11 cellular contexts compared by ENCODE assay signal in the genomic region with DNA sequence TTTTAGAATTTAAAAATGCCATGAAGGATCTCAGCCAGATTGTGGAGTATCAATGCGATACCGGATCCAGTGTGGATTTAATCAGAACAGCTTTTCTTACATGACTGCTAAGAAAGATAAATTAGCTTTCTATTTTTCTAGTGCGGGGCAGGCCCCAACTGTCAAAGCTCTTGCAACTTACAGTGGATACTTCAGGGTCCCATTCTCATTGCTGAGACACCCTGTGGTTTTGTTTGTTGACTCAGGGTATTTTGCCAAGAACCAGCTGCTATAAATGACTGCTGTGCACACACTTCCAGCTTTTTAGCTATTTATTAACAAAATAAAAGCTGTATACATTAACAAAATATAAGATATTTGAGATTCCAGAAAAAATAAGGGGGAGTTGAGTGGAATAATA.
DNase-seq lines count a peak whose midpoint lies in the region; ATAC-seq and TF ChIP-seq lines count a peak whose summit lies in the region.
"Had no signal": no experiment of that assay in that cellular context is flagged by ENCODE, and none has a peak within 500 bp of the region (broad histone marks: within the 10 kb centered on the region; RNA-seq: fewer than 3 reads in every experiment).

No MANE protein-coding gene starts in this region.

- H3K36me3 ChIP-seq in ascending aorta (peaks cover 7 to 13% of the 10 kb centered on the region in 2 donors), mucosa of descending colon (ENCODE audit: low read depth) (no peaks in the 10 kb centered on the region)
- H3K36me3 ChIP-seq: transverse colon had no signal

- intact Hi-C loops in ascending aorta (cut with DNase I) (no loop called here), mucosa of descending colon (cut with DNase I, micrococcal nuclease) (loop anchor here (10.0 kb wide), 1 partner anchor 240 kb away; no protein-coding TSS in a partner anchor)

- H3K27me3 ChIP-seq in ascending aorta, result no peaks in the 10 kb centered on the region
- H3K27me3 ChIP-seq: dorsolateral prefrontal cortex, transverse colon had no signal

- TF ChIP-seq POLR2A in erythroblast (IDR thresholded peaks at IDR 0.05; ENCODE audit: low read length), result no peak

- peak overlapping the region; percentile 58 to 59 for H3K27ac ChIP-seq in ascending aorta
- H3K27ac ChIP-seq: dorsolateral prefrontal cortex, parathyroid adenoma, transverse colon had no signal

- H3K4me3 ChIP-seq in ascending aorta, result no peak overlapping the region
- H3K4me3 ChIP-seq in mucosa of descending colon, result no peak overlapping the region
- H3K4me3 ChIP-seq: dorsolateral prefrontal cortex, transverse colon had no signal

- peak; percentile 91 for DNase-seq in EH (ENCODE audit: low read depth)
- DNase-seq in NCI-H146 (lab: John Stamatoyannopoulos, UW), result peak; percentile 77
- DNase-seq in ascending aorta (ENCODE audit: low spot score in 2 of 2), result no peak
- no peak for DNase-seq in mucosa of descending colon
- DNase-seq in erythroblast (lab: John Stamatoyannopoulos, UW), result no peak
- DNase-seq in ureter (ENCODE audit: low spot score), result no peak
- DNase-seq: dorsolateral prefrontal cortex, transverse colon had no signal

- TF ChIP-seq CTCF in ascending aorta (IDR thresholded peaks at IDR 0.05) (no peak), mucosa of descending colon (IDR thresholded peaks at IDR 0.05) (no peak)

- ATAC-seq in mucosa of descending colon (peak; percentile 56), GM18519 (IDR thresholded peaks at IDR 0.05; ENCODE audit: low FRiP score, unreplicated experiment) (no peak), GM19397 (IDR thresholded peaks at IDR 0.05; ENCODE audit: unreplicated experiment) (no peak)

- H3K9me3 ChIP-seq in ascending aorta (no peaks in the 10 kb centered on the region), mucosa of descending colon (no peaks in the 10 kb centered on the region)
- H3K9me3 ChIP-seq: transverse colon had no signal

- peaks cover 0 to 7% of the 10 kb centered on the region in 2 donors for H3K4me1 ChIP-seq in ascending aorta
- no peaks in the 10 kb centered on the region for H3K4me1 ChIP-seq in mucosa of descending colon (ENCODE audit: low read depth)
- H3K4me1 ChIP-seq: parathyroid adenoma had no signal

Comparison
In these comparisons a context has a peak if more than half of its experiments do, and no peak if none do; other contexts are left out.
1. DNase-seq: peak in EH (single experiment) and NCI-H146 (single experiment); none in ascending aorta (0 of 2), mucosa of descending colon (0 of 3), erythroblast (0 of 2) and ureter (single experiment).